Comparison of ENCODE assay signal across 1 cellular context in the genomic region with DNA sequence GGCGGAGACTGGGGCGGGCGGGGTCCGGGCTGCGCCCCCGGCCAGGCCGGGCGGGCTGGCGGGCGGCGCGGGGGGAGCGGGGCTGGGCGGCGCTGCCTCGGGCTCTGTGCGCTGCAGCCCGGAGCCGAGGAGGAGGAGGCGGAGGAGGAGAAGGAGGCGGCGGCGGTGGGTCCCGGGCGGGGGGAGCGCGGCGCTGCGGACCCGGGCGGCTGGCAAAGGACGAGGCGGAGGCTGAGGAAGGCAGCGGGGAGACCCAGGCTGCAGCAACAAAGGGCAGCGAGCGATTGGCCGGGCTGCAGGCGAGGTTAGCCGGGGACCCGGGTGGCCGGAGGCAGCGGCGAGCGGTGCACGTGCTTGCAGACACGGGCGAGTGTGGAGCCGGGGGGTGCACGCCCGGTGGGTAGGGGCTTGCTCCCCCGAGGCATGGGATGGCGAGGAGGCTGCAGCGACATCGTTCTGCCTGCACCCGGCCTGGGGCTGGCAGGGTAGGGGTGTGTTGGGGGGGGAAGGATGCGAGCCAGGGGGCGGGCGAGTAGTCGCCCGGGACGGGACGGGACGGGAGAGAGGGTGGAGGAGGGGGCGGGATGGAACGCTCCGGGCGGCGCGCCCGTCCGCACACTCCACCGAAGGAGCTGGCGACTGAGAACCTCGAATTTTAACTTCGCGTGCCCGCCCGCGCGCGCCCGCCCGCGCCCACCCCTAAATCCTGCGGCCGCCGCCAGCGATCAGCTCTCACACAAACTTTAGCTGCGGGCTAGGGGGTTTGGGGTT.
TF ChIP-seq lines count a peak whose summit lies in the region.

No MANE protein-coding gene starts in this region.

TF ChIP-seq in HepG2, 621 proteins besides CTCF, POLR2A, EP300 and RAD21 (continued from another document and continues in another):
- TF ChIP-seq, protein P1, sequence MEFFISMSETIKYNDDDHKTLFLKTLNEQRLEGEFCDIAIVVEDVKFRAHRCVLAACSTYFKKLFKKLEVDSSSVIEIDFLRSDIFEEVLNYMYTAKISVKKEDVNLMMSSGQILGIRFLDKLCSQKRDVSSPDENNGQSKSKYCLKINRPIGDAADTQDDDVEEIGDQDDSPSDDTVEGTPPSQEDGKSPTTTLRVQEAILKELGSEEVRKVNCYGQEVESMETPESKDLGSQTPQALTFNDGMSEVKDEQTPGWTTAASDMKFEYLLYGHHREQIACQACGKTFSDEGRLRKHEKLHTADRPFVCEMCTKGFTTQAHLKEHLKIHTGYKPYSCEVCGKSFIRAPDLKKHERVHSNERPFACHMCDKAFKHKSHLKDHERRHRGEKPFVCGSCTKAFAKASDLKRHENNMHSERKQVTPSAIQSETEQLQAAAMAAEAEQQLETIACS (CRISPR knock-in tag; IDR thresholded peaks at IDR 0.05) = peak; percentile 75
- TF ChIP-seq PAX8 (CRISPR knock-in tag; IDR thresholded peaks at IDR 0.05; ENCODE audit: borderline replicate concordance) (no peak), RARA (CRISPR knock-in tag; IDR thresholded peaks at IDR 0.05) (peak; percentile 29; the same call in 1 of the 2 replicates), HDAC1 (CRISPR knock-in tag; IDR thresholded peaks at IDR 0.05) (no peak; the same call in 1 of the 2 replicates), TBP (CRISPR knock-in tag; IDR thresholded peaks at IDR 0.05) (no peak), ZNF10 (CRISPR knock-in tag; IDR thresholded peaks at IDR 0.05; ENCODE audit: borderline replicate concordance, low read depth) (no peak), KLF13 (CRISPR knock-in tag; IDR thresholded peaks at IDR 0.05) (no peak), ZNF570 (CRISPR knock-in tag; IDR thresholded peaks at IDR 0.05; ENCODE audit: borderline replicate concordance) (no peak), ZC3H4 (CRISPR knock-in tag; IDR thresholded peaks at IDR 0.05; ENCODE audit: borderline replicate concordance) (peak; percentile 85; the same call in 1 of the 2 replicates), ZNF652 (CRISPR knock-in tag; IDR thresholded peaks at IDR 0.05; ENCODE audit: borderline replicate concordance, low read depth) (no peak), ZNF660 (CRISPR knock-in tag; IDR thresholded peaks at IDR 0.05; ENCODE audit: borderline replicate concordance, low read depth) (no peak), ZNF556 (CRISPR knock-in tag; IDR thresholded peaks at IDR 0.05; ENCODE audit: borderline replicate concordance) (no peak), ZFX (CRISPR knock-in tag; IDR thresholded peaks at IDR 0.05; ENCODE audit: low read depth) (no peak), ZNF598 (CRISPR knock-in tag; IDR thresholded peaks at IDR 0.05; ENCODE audit: borderline replicate concordance) (no peak), NFKB2 (CRISPR knock-in tag; IDR thresholded peaks at IDR 0.05; ENCODE audit: borderline replicate concordance) (no peak), ISL2 (CRISPR knock-in tag; IDR thresholded peaks at IDR 0.05) (0 out of 2 replicates have a peak, but pooled peaks have one; percentile 38), GZF1 (CRISPR knock-in tag; IDR thresholded peaks at IDR 0.05) (no peak), IRX3 (CRISPR knock-in tag; IDR thresholded peaks at IDR 0.05; ENCODE audit: borderline replicate concordance, low read depth) (no peak; the same call in 1 of the 2 replicates), ZMYM4 (CRISPR knock-in tag; IDR thresholded peaks at IDR 0.05) (no peak; the same call in 1 of the 2 replicates), NPAS2 (CRISPR knock-in tag; IDR thresholded peaks at IDR 0.05; ENCODE audit: borderline replicate concordance) (no peak), YY1 (IDR thresholded peaks at IDR 0.05; ENCODE audit: insufficient read depth, insufficient replicate concordance, low read depth, low read length) (peak; percentile 53), ZNF333 (CRISPR knock-in tag; IDR thresholded peaks at IDR 0.05; ENCODE audit: borderline replicate concordance) (no peak), PHF21A (CRISPR knock-in tag; IDR thresholded peaks at IDR 0.05) (peak; percentile 8; the same call in 1 of the 2 replicates), ATF1 (CRISPR knock-in tag; IDR thresholded peaks at IDR 0.05) (no peak), KLF15 (CRISPR knock-in tag; IDR thresholded peaks at IDR 0.05; ENCODE audit: borderline replicate concordance) (no peak)
- TF ChIP-seq, protein P2, sequence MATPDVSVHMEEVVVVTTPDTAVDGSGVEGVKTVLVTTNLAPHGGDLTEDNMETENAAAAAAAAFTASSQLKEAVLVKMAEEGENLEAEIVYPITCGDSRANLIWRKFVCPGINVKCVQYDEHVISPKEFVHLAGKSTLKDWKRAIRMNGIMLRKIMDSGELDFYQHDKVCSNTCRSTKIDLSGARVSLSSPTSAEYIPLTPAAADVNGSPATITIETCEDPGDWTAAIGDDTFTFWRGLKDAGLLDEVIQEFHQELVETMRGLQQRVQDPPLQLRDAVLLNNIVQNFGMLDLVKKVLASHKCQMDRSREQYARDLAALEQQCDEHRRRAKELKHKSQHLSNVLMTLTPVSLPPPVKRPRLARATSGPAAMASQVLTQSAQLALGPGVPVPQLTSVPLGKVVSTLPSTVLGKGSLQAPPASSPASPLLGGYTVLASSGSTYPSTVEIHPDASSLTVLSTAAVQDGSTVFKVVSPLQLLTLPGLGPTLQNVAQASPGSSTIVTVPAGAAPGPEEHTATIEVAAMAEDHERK (CRISPR knock-in tag; IDR thresholded peaks at IDR 0.05; ENCODE audit: low read depth) = no peak
- TF ChIP-seq, protein P3, sequence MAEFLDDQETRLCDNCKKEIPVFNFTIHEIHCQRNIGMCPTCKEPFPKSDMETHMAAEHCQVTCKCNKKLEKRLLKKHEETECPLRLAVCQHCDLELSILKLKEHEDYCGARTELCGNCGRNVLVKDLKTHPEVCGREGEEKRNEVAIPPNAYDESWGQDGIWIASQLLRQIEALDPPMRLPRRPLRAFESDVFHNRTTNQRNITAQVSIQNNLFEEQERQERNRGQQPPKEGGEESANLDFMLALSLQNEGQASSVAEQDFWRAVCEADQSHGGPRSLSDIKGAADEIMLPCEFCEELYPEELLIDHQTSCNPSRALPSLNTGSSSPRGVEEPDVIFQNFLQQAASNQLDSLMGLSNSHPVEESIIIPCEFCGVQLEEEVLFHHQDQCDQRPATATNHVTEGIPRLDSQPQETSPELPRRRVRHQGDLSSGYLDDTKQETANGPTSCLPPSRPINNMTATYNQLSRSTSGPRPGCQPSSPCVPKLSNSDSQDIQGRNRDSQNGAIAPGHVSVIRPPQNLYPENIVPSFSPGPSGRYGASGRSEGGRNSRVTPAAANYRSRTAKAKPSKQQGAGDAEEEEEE (CRISPR knock-in tag; IDR thresholded peaks at IDR 0.05; ENCODE audit: borderline replicate concordance) = no peak
- TF ChIP-seq, protein P4, sequence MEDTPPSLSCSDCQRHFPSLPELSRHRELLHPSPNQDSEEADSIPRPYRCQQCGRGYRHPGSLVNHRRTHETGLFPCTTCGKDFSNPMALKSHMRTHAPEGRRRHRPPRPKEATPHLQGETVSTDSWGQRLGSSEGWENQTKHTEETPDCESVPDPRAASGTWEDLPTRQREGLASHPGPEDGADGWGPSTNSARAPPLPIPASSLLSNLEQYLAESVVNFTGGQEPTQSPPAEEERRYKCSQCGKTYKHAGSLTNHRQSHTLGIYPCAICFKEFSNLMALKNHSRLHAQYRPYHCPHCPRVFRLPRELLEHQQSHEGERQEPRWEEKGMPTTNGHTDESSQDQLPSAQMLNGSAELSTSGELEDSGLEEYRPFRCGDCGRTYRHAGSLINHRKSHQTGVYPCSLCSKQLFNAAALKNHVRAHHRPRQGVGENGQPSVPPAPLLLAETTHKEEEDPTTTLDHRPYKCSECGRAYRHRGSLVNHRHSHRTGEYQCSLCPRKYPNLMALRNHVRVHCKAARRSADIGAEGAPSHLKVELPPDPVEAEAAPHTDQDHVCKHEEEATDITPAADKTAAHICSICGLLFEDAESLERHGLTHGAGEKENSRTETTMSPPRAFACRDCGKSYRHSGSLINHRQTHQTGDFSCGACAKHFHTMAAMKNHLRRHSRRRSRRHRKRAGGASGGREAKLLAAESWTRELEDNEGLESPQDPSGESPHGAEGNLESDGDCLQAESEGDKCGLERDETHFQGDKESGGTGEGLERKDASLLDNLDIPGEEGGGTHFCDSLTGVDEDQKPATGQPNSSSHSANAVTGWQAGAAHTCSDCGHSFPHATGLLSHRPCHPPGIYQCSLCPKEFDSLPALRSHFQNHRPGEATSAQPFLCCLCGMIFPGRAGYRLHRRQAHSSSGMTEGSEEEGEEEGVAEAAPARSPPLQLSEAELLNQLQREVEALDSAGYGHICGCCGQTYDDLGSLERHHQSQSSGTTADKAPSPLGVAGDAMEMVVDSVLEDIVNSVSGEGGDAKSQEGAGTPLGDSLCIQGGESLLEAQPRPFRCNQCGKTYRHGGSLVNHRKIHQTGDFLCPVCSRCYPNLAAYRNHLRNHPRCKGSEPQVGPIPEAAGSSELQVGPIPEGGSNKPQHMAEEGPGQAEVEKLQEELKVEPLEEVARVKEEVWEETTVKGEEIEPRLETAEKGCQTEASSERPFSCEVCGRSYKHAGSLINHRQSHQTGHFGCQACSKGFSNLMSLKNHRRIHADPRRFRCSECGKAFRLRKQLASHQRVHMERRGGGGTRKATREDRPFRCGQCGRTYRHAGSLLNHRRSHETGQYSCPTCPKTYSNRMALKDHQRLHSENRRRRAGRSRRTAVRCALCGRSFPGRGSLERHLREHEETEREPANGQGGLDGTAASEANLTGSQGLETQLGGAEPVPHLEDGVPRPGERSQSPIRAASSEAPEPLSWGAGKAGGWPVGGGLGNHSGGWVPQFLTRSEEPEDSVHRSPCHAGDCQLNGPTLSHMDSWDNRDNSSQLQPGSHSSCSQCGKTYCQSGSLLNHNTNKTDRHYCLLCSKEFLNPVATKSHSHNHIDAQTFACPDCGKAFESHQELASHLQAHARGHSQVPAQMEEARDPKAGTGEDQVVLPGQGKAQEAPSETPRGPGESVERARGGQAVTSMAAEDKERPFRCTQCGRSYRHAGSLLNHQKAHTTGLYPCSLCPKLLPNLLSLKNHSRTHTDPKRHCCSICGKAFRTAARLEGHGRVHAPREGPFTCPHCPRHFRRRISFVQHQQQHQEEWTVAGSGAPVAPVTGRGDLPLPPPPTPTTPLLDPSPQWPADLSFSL (CRISPR knock-in tag; IDR thresholded peaks at IDR 0.05) = no peak
- TF ChIP-seq, protein P5, sequence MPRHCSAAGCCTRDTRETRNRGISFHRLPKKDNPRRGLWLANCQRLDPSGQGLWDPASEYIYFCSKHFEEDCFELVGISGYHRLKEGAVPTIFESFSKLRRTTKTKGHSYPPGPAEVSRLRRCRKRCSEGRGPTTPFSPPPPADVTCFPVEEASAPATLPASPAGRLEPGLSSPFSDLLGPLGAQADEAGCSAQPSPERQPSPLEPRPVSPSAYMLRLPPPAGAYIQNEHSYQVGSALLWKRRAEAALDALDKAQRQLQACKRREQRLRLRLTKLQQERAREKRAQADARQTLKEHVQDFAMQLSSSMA (CRISPR knock-in tag; IDR thresholded peaks at IDR 0.05) = no peak
- TF ChIP-seq, protein P6, sequence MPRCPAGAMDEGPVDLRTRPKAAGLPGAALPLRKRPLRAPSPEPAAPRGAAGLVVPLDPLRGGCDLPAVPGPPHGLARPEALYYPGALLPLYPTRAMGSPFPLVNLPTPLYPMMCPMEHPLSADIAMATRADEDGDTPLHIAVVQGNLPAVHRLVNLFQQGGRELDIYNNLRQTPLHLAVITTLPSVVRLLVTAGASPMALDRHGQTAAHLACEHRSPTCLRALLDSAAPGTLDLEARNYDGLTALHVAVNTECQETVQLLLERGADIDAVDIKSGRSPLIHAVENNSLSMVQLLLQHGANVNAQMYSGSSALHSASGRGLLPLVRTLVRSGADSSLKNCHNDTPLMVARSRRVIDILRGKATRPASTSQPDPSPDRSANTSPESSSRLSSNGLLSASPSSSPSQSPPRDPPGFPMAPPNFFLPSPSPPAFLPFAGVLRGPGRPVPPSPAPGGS (CRISPR knock-in tag; IDR thresholded peaks at IDR 0.05) = no peak
- TF ChIP-seq, protein P7, sequence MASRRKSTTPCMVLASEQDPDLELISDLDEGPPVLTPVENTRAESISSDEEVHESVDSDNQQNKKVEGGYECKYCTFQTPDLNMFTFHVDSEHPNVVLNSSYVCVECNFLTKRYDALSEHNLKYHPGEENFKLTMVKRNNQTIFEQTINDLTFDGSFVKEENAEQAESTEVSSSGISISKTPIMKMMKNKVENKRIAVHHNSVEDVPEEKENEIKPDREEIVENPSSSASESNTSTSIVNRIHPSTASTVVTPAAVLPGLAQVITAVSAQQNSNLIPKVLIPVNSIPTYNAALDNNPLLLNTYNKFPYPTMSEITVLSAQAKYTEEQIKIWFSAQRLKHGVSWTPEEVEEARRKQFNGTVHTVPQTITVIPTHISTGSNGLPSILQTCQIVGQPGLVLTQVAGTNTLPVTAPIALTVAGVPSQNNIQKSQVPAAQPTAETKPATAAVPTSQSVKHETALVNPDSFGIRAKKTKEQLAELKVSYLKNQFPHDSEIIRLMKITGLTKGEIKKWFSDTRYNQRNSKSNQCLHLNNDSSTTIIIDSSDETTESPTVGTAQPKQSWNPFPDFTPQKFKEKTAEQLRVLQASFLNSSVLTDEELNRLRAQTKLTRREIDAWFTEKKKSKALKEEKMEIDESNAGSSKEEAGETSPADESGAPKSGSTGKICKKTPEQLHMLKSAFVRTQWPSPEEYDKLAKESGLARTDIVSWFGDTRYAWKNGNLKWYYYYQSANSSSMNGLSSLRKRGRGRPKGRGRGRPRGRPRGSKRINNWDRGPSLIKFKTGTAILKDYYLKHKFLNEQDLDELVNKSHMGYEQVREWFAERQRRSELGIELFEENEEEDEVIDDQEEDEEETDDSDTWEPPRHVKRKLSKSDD (CRISPR knock-in tag; IDR thresholded peaks at IDR 0.05; ENCODE audit: low read depth) = no peak
- TF ChIP-seq, protein P8, sequence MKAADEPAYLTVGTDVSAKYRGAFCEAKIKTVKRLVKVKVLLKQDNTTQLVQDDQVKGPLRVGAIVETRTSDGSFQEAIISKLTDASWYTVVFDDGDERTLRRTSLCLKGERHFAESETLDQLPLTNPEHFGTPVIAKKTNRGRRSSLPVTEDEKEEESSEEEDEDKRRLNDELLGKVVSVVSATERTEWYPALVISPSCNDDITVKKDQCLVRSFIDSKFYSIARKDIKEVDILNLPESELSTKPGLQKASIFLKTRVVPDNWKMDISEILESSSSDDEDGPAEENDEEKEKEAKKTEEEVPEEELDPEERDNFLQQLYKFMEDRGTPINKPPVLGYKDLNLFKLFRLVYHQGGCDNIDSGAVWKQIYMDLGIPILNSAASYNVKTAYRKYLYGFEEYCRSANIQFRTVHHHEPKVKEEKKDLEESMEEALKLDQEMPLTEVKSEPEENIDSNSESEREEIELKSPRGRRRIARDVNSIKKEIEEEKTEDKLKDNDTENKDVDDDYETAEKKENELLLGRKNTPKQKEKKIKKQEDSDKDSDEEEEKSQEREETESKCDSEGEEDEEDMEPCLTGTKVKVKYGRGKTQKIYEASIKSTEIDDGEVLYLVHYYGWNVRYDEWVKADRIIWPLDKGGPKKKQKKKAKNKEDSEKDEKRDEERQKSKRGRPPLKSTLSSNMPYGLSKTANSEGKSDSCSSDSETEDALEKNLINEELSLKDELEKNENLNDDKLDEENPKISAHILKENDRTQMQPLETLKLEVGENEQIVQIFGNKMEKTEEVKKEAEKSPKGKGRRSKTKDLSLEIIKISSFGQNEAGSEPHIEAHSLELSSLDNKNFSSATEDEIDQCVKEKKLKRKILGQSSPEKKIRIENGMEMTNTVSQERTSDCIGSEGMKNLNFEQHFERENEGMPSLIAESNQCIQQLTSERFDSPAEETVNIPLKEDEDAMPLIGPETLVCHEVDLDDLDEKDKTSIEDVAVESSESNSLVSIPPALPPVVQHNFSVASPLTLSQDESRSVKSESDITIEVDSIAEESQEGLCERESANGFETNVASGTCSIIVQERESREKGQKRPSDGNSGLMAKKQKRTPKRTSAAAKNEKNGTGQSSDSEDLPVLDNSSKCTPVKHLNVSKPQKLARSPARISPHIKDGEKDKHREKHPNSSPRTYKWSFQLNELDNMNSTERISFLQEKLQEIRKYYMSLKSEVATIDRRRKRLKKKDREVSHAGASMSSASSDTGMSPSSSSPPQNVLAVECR (CRISPR knock-in tag; IDR thresholded peaks at IDR 0.05; ENCODE audit: borderline replicate concordance) = peak; percentile 63
